Comparison of ENCODE assay signal across 1 cellular context in the genomic region with DNA sequence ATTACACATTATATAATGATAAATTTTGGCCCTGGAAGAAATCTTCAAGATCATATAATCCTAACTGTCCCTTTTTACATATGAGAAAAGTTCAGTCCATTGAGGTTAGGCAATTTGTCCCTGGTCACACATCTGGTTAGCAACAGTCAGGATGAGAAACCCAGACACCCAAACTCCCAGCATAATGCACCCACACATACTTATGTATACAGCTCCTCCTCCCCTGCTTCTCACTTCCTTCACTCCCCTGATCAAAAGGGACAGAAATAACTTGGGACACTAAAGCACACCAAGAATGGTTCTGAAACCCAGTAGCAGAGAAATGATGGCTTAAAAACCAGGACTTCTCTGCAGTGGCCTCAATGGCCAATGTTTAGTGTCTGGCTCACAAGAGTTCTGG.
TF ChIP-seq lines count a peak whose summit lies in the region.

No MANE protein-coding gene starts in this region.

TF ChIP-seq in K562, 482 proteins besides CTCF, POLR2A, EP300 and RAD21:
- no peak for TF ChIP-seq RBM15 (IDR thresholded peaks at IDR 0.05; ENCODE audit: insufficient read depth, low read length)
- TF ChIP-seq, protein P1, sequence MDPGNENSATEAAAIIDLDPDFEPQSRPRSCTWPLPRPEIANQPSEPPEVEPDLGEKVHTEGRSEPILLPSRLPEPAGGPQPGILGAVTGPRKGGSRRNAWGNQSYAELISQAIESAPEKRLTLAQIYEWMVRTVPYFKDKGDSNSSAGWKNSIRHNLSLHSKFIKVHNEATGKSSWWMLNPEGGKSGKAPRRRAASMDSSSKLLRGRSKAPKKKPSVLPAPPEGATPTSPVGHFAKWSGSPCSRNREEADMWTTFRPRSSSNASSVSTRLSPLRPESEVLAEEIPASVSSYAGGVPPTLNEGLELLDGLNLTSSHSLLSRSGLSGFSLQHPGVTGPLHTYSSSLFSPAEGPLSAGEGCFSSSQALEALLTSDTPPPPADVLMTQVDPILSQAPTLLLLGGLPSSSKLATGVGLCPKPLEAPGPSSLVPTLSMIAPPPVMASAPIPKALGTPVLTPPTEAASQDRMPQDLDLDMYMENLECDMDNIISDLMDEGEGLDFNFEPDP (CRISPR knock-in tag; IDR thresholded peaks at IDR 0.05), result no peak
- TF ChIP-seq, protein P2, sequence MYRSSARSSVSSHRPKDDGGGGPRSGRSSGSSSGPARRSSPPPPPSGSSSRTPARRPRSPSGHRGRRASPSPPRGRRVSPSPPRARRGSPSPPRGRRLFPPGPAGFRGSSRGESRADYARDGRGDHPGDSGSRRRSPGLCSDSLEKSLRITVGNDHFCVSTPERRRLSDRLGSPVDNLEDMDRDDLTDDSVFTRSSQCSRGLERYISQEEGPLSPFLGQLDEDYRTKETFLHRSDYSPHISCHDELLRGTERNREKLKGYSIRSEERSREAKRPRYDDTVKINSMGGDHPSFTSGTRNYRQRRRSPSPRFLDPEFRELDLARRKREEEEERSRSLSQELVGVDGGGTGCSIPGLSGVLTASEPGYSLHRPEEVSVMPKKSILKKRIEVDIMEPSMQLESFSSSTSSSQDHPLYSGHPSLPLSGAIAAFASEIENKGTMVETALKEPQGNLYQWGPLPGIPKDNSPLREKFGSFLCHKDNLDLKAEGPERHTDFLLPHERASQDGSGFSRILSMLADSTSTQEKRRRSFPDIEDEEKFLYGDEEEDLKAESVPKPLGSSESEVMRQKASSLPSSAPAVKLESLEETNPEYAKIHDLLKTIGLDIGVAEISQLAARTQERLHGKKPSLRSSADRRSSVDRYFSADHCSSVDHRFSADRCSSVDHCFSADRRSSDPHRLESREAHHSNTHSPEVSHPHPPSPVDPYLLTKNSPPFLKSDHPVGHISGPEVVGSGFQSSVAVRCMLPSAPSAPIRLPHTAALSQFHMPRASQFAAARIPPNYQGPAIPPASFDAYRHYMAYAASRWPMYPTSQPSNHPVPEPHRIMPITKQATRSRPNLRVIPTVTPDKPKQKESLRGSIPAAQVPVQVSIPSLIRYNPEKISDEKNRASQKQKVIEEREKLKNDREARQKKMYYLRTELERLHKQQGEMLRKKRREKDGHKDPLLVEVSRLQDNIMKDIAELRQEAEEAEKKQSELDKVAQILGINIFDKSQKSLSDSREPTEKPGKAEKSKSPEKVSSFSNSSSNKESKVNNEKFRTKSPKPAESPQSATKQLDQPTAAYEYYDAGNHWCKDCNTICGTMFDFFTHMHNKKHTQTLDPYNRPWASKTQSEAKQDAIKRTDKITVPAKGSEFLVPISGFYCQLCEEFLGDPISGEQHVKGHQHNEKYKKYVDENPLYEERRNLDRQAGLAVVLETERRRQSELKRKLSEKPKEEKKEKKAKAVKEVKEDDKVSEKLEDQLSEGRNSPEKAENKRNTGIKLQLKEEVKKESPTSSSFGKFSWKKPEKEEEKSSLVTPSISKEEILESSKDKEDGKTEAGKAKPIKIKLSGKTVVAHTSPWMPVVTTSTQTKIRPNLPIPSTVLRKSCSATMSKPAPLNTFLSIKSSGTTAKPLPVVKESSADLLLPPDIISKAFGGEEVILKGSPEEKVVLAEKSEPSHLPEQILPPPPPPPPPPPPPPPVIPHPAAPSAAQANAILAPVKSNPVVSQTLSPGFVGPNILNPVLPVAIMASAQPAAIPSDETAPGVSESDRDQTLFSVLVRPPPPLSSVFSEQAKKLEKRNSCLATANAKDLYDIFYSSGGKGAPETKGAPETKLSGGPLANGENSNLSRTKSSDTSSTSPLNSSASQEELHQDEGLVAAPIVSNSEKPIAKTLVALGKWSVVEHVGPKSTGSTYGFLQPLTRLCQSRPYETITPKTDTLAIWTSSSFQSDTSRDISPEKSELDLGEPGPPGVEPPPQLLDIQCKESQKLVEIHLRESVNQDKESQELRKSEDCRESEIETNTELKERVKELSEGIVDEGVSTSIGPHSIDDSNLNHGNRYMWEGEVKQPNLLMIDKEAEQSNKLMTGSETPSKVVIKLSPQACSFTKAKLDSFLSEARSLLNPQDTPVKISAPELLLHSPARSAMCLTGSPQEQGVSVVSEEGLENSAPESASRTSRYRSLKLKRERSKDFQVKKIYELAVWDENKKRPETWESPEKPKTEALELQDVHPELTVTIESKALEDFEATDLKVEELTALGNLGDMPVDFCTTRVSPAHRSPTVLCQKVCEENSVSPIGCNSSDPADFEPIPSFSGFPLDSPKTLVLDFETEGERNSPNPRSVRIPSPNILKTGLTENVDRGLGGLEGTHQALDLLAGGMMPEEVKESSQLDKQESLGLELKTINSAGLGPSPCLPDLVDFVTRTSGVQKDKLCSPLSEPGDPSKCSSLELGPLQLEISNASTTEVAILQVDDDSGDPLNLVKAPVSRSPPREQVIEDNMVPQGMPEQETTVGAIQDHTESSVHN (IDR thresholded peaks at IDR 0.05; ENCODE audit: borderline replicate concordance in 1 of 2, low read depth in 1 of 2), result no peak
- TF ChIP-seq ZNF668 (CRISPR knock-in tag; IDR thresholded peaks at IDR 0.05), result no peak
- TF ChIP-seq, protein P3, sequence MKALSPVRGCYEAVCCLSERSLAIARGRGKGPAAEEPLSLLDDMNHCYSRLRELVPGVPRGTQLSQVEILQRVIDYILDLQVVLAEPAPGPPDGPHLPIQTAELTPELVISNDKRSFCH (CRISPR knock-in tag; IDR thresholded peaks at IDR 0.05), result no peak
- TF ChIP-seq, protein P3 (tag; IDR thresholded peaks at IDR 0.05), result no peak
- no peak for TF ChIP-seq ZNF24 (IDR thresholded peaks at IDR 0.05)
- no peak for TF ChIP-seq RBM17 (IDR thresholded peaks at IDR 0.05; ENCODE audit: borderline replicate concordance, low read depth, low read length)
- no peak for TF ChIP-seq EWSR1 (IDR thresholded peaks at IDR 0.05; ENCODE audit: borderline replicate concordance, low read depth, partially characterized antibody)
- TF ChIP-seq, protein P4, sequence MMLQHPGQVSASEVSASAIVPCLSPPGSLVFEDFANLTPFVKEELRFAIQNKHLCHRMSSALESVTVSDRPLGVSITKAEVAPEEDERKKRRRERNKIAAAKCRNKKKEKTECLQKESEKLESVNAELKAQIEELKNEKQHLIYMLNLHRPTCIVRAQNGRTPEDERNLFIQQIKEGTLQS (IDR thresholded peaks at IDR 0.05), result no peak
- TF ChIP-seq, protein P4 (CRISPR knock-in tag; conservative IDR thresholded peaks at IDR 0.05), result no peak
- no peak for TF ChIP-seq MCM3 (IDR thresholded peaks at IDR 0.05)
- TF ChIP-seq, protein P5, sequence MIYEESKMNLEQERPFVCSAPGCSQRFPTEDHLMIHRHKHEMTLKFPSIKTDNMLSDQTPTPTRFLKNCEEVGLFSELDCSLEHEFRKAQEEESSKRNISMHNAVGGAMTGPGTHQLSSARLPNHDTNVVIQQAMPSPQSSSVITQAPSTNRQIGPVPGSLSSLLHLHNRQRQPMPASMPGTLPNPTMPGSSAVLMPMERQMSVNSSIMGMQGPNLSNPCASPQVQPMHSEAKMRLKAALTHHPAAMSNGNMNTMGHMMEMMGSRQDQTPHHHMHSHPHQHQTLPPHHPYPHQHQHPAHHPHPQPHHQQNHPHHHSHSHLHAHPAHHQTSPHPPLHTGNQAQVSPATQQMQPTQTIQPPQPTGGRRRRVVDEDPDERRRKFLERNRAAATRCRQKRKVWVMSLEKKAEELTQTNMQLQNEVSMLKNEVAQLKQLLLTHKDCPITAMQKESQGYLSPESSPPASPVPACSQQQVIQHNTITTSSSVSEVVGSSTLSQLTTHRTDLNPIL (CRISPR knock-in tag; IDR thresholded peaks at IDR 0.05), result no peak
- TF ChIP-seq, protein P6, sequence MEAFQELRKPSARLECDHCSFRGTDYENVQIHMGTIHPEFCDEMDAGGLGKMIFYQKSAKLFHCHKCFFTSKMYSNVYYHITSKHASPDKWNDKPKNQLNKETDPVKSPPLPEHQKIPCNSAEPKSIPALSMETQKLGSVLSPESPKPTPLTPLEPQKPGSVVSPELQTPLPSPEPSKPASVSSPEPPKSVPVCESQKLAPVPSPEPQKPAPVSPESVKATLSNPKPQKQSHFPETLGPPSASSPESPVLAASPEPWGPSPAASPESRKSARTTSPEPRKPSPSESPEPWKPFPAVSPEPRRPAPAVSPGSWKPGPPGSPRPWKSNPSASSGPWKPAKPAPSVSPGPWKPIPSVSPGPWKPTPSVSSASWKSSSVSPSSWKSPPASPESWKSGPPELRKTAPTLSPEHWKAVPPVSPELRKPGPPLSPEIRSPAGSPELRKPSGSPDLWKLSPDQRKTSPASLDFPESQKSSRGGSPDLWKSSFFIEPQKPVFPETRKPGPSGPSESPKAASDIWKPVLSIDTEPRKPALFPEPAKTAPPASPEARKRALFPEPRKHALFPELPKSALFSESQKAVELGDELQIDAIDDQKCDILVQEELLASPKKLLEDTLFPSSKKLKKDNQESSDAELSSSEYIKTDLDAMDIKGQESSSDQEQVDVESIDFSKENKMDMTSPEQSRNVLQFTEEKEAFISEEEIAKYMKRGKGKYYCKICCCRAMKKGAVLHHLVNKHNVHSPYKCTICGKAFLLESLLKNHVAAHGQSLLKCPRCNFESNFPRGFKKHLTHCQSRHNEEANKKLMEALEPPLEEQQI (IDR thresholded peaks at IDR 0.05), result no peak
- TF ChIP-seq, protein P7, sequence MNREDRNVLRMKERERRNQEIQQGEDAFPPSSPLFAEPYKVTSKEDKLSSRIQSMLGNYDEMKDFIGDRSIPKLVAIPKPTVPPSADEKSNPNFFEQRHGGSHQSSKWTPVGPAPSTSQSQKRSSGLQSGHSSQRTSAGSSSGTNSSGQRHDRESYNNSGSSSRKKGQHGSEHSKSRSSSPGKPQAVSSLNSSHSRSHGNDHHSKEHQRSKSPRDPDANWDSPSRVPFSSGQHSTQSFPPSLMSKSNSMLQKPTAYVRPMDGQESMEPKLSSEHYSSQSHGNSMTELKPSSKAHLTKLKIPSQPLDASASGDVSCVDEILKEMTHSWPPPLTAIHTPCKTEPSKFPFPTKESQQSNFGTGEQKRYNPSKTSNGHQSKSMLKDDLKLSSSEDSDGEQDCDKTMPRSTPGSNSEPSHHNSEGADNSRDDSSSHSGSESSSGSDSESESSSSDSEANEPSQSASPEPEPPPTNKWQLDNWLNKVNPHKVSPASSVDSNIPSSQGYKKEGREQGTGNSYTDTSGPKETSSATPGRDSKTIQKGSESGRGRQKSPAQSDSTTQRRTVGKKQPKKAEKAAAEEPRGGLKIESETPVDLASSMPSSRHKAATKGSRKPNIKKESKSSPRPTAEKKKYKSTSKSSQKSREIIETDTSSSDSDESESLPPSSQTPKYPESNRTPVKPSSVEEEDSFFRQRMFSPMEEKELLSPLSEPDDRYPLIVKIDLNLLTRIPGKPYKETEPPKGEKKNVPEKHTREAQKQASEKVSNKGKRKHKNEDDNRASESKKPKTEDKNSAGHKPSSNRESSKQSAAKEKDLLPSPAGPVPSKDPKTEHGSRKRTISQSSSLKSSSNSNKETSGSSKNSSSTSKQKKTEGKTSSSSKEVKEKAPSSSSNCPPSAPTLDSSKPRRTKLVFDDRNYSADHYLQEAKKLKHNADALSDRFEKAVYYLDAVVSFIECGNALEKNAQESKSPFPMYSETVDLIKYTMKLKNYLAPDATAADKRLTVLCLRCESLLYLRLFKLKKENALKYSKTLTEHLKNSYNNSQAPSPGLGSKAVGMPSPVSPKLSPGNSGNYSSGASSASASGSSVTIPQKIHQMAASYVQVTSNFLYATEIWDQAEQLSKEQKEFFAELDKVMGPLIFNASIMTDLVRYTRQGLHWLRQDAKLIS (CRISPR knock-in tag; IDR thresholded peaks at IDR 0.05), result no peak
- TF ChIP-seq PHF20 (IDR thresholded peaks at IDR 0.05; ENCODE audit: partially characterized antibody), result no peak
- no peak for TF ChIP-seq MIER1 (IDR thresholded peaks at IDR 0.05; ENCODE audit: low read depth)
- no peak for TF ChIP-seq ATF1 (CRISPR knock-in tag; IDR thresholded peaks at IDR 0.05)
- no peak for TF ChIP-seq ATF1 (tag; IDR thresholded peaks at IDR 0.05)
- TF ChIP-seq HDGF (IDR thresholded peaks at IDR 0.05), result no peak
- TF ChIP-seq KHSRP (IDR thresholded peaks at IDR 0.05), result no peak
